20 cellular contexts compared by ENCODE assay signal in genomic region chr5:65693121-65693520, GRCh38.
"Had no signal": no experiment of that assay in that cellular context is flagged by ENCODE, and none has a peak within 500 bp of the region (broad histone marks: within the 10 kb centered on the region; RNA-seq: fewer than 3 reads in every experiment).

No MANE protein-coding gene starts in this region.

- H3K4me3 Mint-ChIP-seq: effector memory CD8-positive, alpha-beta T cell; naive thymus-derived CD8-positive, alpha-beta T cell; nephron progenitor cell; stimulated activated effector memory CD8-positive, alpha-beta T cell treated with anti-CD3 and anti-CD28 coated beads, Interleukin-12 subunit alpha, Interleukin-12 subunit beta, amount 100 ng/mL, for 72 hours had no signal

- DNase-seq: effector memory CD8-positive, alpha-beta T cell; kidney; left lung; mesendoderm; midbrain; naive thymus-derived CD8-positive, alpha-beta T cell; nephron progenitor cell; nucleus accumbens; stimulated activated CD4-positive, alpha-beta T cell treated with anti-CD3 and anti-CD28 coated beads, Interleukin-2, amount 100 ng/mL, for 24 hours; stimulated activated CD4-positive, alpha-beta T cell treated with anti-CD3 and anti-CD28 coated beads, Interleukin-4, amount 100 ng/mL, for 24 hours; stimulated activated naive CD8-positive, alpha-beta T cell treated with anti-CD3 and anti-CD28 coated beads, Interleukin-15, Interleukin-2, amounts not matched to agents 100 U/mL and 50 U/mL, for 24 hours; transverse colon had no signal

- H3K27ac Mint-ChIP-seq: nephron progenitor cell; stimulated activated effector memory CD8-positive, alpha-beta T cell treated with anti-CD3 and anti-CD28 coated beads, Interleukin-12 subunit alpha, Interleukin-12 subunit beta, amount 100 ng/mL, for 72 hours had no signal

- H3K9me3 Mint-ChIP-seq: effector memory CD8-positive, alpha-beta T cell; naive thymus-derived CD8-positive, alpha-beta T cell; nephron progenitor cell; stimulated activated effector memory CD8-positive, alpha-beta T cell treated with anti-CD3 and anti-CD28 coated beads, Interleukin-12 subunit alpha, Interleukin-12 subunit beta, amount 100 ng/mL, for 72 hours had no signal

- H3K9me3 ChIP-seq: left lung, prostate gland, right atrium auricular region, suprapubic skin, transverse colon, vagina had no signal

- H3K36me3 ChIP-seq: prostate gland, right atrium auricular region, transverse colon, vagina had no signal

- H3K4me1 ChIP-seq: left lung, prostate gland, right atrium auricular region, suprapubic skin, transverse colon, vagina had no signal

- ATAC-seq: effector memory CD8-positive, alpha-beta T cell; left lung; naive thymus-derived CD8-positive, alpha-beta T cell; sciatic nerve; stimulated activated effector memory CD8-positive, alpha-beta T cell treated with anti-CD3 and anti-CD28 coated beads, Interleukin-12 subunit alpha, Interleukin-12 subunit beta, amount 100 ng/mL, for 72 hours; stimulated activated naive CD8-positive, alpha-beta T cell treated with anti-CD3 and anti-CD28 coated beads, Interleukin-15, Interleukin-2, amounts not matched to agents 100 U/mL and 50 U/mL, for 24 hours had no signal

- H3K4me3 ChIP-seq: coronary artery, left lung, prostate gland, right atrium auricular region, smooth muscle cell, suprapubic skin, transverse colon, vagina had no signal

- H3K27me3 ChIP-seq: left lung, right atrium auricular region, suprapubic skin, transverse colon, vagina had no signal

- H3K4me1 Mint-ChIP-seq: nephron progenitor cell; stimulated activated effector memory CD8-positive, alpha-beta T cell treated with anti-CD3 and anti-CD28 coated beads, Interleukin-12 subunit alpha, Interleukin-12 subunit beta, amount 100 ng/mL, for 72 hours had no signal

- H3K27me3 Mint-ChIP-seq: effector memory CD8-positive, alpha-beta T cell; naive thymus-derived CD8-positive, alpha-beta T cell had no signal

- H3K27ac ChIP-seq: coronary artery, left lung, prostate gland, right atrium auricular region, suprapubic skin, transverse colon, vagina had no signal
